20 cellular contexts compared by ENCODE assay signal in the genomic region with DNA sequence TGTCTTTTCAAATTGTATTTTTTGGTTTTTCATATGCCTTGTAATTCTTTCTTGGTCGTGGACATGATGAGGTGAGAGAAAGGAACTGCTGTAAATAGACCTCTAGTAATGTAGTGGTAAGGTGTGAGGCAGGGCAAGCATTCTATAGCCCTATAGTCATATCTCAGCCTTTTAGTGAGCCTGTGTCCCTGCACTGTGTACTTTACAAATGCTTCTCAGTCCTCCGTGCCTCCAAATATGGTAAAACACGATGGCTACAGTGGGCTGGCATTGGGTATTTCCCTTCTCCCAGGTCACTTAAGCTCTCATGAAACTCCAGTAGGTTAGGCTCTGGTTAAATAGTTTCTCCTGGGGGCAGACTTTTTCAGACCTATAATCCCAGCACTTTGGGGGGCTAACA. TPM values are rescaled to one million over a fixed set of nuclear protein-coding genes. Genes with fewer than 3 reads are reported as not detected.
DNase-seq lines count a peak whose midpoint lies in the region; ATAC-seq, FAIRE-seq and TF ChIP-seq lines count a peak whose summit lies in the region.
"Had no signal": no experiment of that assay in that cellular context is flagged by ENCODE, and none has a peak within 500 bp of the region (broad histone marks: within the 10 kb centered on the region; RNA-seq: fewer than 3 reads in every experiment).

No MANE protein-coding gene starts in this region.

- no peak for FAIRE-seq in GM12878 (lab: Jason Lieb, UNC)
- FAIRE-seq: A204.1, K562 had no signal

- DNase-seq in EH (ENCODE audit: low read depth) (peak; percentile 8), GM12878 (ENCODE audit: low read depth, low spot score) (peak; percentile 23), trophoblast cell (no peak)
- no peak for DNase-seq in stimulated activated naive B cell treated with anti-CD40 and anti-IgM and Interleukin-4, amounts not matched to agents 10 μg/mL and 1 μg/mL and 100 μg/mL, for 72 hours
- no peak for DNase-seq in activated naive CD4-positive, alpha-beta T cell treated with Interleukin-2 at 50 U/mL for 16 hours
- DNase-seq: CD8-positive, alpha-beta T cell; DND-41; H7; NCI-H1436; NCI-H2081 treated with DMSO at 0.1 percent for 48 hours; NCI-H510A treated with DMSO at 0.1 percent for 48 hours; NCI-H82; PC-9; SW 1271 had no signal

- no peak overlapping the region for H3K23ac ChIP-seq in trophoblast cell (ENCODE audit: low read length)

- SMC1A ChIA-PET in GM12878 (lab: Charles Lee; ENCODE audit: uncharacterized antibody, unreplicated experiment), result interaction anchor here (0.5 to 2.7 kb wide), 11 partner anchors 9 to 139 kb away, joined by 3 to 15 read pairs (median 4); no protein-coding TSS in a partner anchor

- intact Hi-C loops in GM12878 (cut with micrococcal nuclease; ENCODE audit: unreplicated experiment), result loop anchor here (1.0 kb wide), 1 partner anchor 58 kb away; a partner anchor contains a TSS

- WGBS in GM12878 (ENCODE audit: insufficient coverage, insufficient replicate concordance, low lambda C conversion rate, missing lambda C conversion rate), result 31% methylated on average over 3 of the region's 3 CpGs
- WGBS in trophoblast cell (ENCODE audit: extremely low coverage, insufficient coverage, insufficient read length), result no CpG with 5 or more reads among the region's 3 CpGs

- H3K4me2 ChIP-seq in GM12878 (ENCODE audit: control insufficient read depth, insufficient read depth), result no peak overlapping the region
- H3K4me2 ChIP-seq in trophoblast cell (ENCODE audit: low read length), result no peak overlapping the region
- H3K4me2 ChIP-seq: PC-9 had no signal

- H4K20me1 ChIP-seq in GM12878 (ENCODE audit: control insufficient read depth, insufficient read depth), result no peaks in the 10 kb centered on the region
- H4K20me1 ChIP-seq: BLaER1 had no signal

- no peak overlapping the region for H2BK5ac ChIP-seq in trophoblast cell (ENCODE audit: low read depth, low read length, poor library complexity)

- in situ Hi-C loops in GM12878 (cut with MboI), result no loop called here

- H3K9me3 Mint-ChIP-seq in stimulated activated naive B cell treated with anti-CD40 and anti-IgM and Interleukin-4, amounts not matched to agents 10 μg/mL and 1 μg/mL and 100 μg/mL, for 72 hours, result no peaks in the 10 kb centered on the region
- H3K9me3 Mint-ChIP-seq: CD8-positive, alpha-beta T cell had no signal

- TF ChIP-seq EP300 in GM12878 (IDR thresholded peaks at IDR 0.05; ENCODE audit: borderline replicate concordance in 1 of 2, control insufficient read depth in 1 of 2, low read depth in 2 of 2, low read length in 2 of 2), result no peak

- H3K4me1 Mint-ChIP-seq in stimulated activated naive B cell treated with anti-CD40 and anti-IgM and Interleukin-4, amounts not matched to agents 10 μg/mL and 1 μg/mL and 100 μg/mL, for 72 hours, result peaks cover 3 to 6% of the 10 kb centered on the region in 2 donors

- RAD21 ChIA-PET in GM12878 (lab: Charles Lee; ENCODE audit: unreplicated experiment), result interaction anchor here (0.6 to 2.7 kb wide), 7 partner anchors 46 to 113 kb away, joined by 3 to 14 read pairs (median 5); no protein-coding TSS in a partner anchor

- no peak overlapping the region for H3K4ac ChIP-seq in trophoblast cell (ENCODE audit: low read depth, low read length)

- no peak overlapping the region for H4K8ac ChIP-seq in trophoblast cell (ENCODE audit: low read depth, low read length)

- no peaks in the 10 kb centered on the region; the same call in 2 of the 3 replicates for H3K9me3 ChIP-seq in GM12878 (replicated peaks; ENCODE audit: control insufficient read depth, insufficient read depth, low read length)
- H3K9me3 ChIP-seq in trophoblast cell (ENCODE audit: insufficient read depth, low read depth, low read length), result no peaks in the 10 kb centered on the region

- H2BK120ac ChIP-seq in trophoblast cell (ENCODE audit: insufficient read depth, low read length, poor library complexity), result no peak overlapping the region

- POLR2A ChIA-PET in GM12878 (lab: Charles Lee), result interaction anchor here (1.2 to 1.3 kb wide), 3 partner anchors 9 to 56 kb away, joined by 3 to 5 read pairs (median 3); no protein-coding TSS in a partner anchor

- ATAC-seq in GM21360 (IDR thresholded peaks at IDR 0.05; ENCODE audit: unreplicated experiment), result peak; percentile 59
- ATAC-seq in GM12878, result peak; percentile 90
- no peak for ATAC-seq in stimulated activated naive B cell treated with anti-CD40 and anti-IgM and Interleukin-4, amounts not matched to agents 10 μg/mL and 1 μg/mL and 100 μg/mL, for 72 hours (replicated peaks)
- ATAC-seq in HG02884 (IDR thresholded peaks at IDR 0.05; ENCODE audit: unreplicated experiment), result no peak
- no peak for ATAC-seq in HG02973 (IDR thresholded peaks at IDR 0.05; ENCODE audit: unreplicated experiment)
- ATAC-seq: CD8-positive, alpha-beta T cell; K562 had no signal

- no peak overlapping the region for H2BK12ac ChIP-seq in trophoblast cell (ENCODE audit: low read length)

- no TSS peak for BruUV-seq in GM12878 (replicated peaks; lab: Mats Ljungman, UMichigan)

- H2AFZ ChIP-seq in GM12878 (ENCODE audit: control insufficient read depth, low read depth, low read length) (no peak overlapping the region), trophoblast cell (ENCODE audit: insufficient read depth, low read length, poor library complexity) (no peak overlapping the region)
- H2AFZ ChIP-seq: PC-9 had no signal

- H3K4me1 ChIP-seq in GM12878 (ENCODE audit: control insufficient read depth, insufficient read depth, low read length) (no peaks in the 10 kb centered on the region), trophoblast cell (ENCODE audit: control insufficient read depth in 1 of 2, insufficient read depth in 2 of 2, low read length in 2 of 2) (no peaks in the 10 kb centered on the region)

- no peaks in the 10 kb centered on the region for H3K79me2 ChIP-seq in GM12878 (ENCODE audit: control insufficient read depth, insufficient read depth, low read length)
- no peaks in the 10 kb centered on the region for H3K79me2 ChIP-seq in trophoblast cell (ENCODE audit: control insufficient read depth, insufficient read depth, low read length, poor library complexity)

- no peak for TF ChIP-seq POLR2A in GM12878 (IDR thresholded peaks at IDR 0.05; ENCODE audit: low read depth, low read length)

- CTCF ChIA-PET in GM12878 (lab: Yijun Ruan, JAX), result interaction anchor here (1.0 kb wide), 1 partner anchor 61 kb away, joined by 3 read pairs; no protein-coding TSS in a partner anchor

- H3K27me3 ChIP-seq in GM12878 (replicated peaks in 1 of 2; ENCODE audit: control insufficient read depth in 2 of 2, insufficient read depth in 2 of 2, low read length in 1 of 2) (no peaks in the 10 kb centered on the region), trophoblast cell (ENCODE audit: insufficient read depth, low read length) (no peaks in the 10 kb centered on the region)

- no peak overlapping the region for H4K12ac ChIP-seq in trophoblast cell (ENCODE audit: low read depth, low read length)

- H3K36me3 ChIP-seq in GM12878 (ENCODE audit: control insufficient read depth in 2 of 2, insufficient read depth in 2 of 2, low read length in 1 of 2), result no peaks in the 10 kb centered on the region
- no peaks in the 10 kb centered on the region for H3K36me3 ChIP-seq in trophoblast cell (ENCODE audit: control insufficient read depth in 1 of 2, insufficient read depth in 2 of 2, low read length in 2 of 2)
- H3K36me3 ChIP-seq: BLaER1 had no signal

- TF ChIP-seq CTCF in GM12878 (IDR thresholded peaks at IDR 0.05 in 2 of 3, conservative IDR thresholded peaks at IDR 0.05 in 1 of 3; ENCODE audit: control insufficient read depth in 2 of 3, extremely low read depth in 1 of 3, insufficient read depth in 1 of 3, low read depth in 3 of 3, low read length in 3 of 3), result no peak

- no peak overlapping the region for H3K14ac ChIP-seq in trophoblast cell (ENCODE audit: low read length)

- TF ChIP-seq RAD21 in GM12878 (IDR thresholded peaks at IDR 0.05; ENCODE audit: insufficient read depth, low read depth, low read length), result no peak

- no peak overlapping the region for H3K4me3 ChIP-seq in GM12878
- no peak overlapping the region for H3K4me3 ChIP-seq in trophoblast cell (ENCODE audit: low read depth, low read length)
- H3K4me3 ChIP-seq: BLaER1, K562, PC-9 had no signal

- no peak overlapping the region for H3K27ac Mint-ChIP-seq in stimulated activated naive B cell treated with anti-CD40 and anti-IgM and Interleukin-4, amounts not matched to agents 10 μg/mL and 1 μg/mL and 100 μg/mL, for 72 hours
- H3K27ac Mint-ChIP-seq: CD8-positive, alpha-beta T cell had no signal

- no peak overlapping the region for H3K4me3 Mint-ChIP-seq in stimulated activated naive B cell treated with anti-CD40 and anti-IgM and Interleukin-4, amounts not matched to agents 10 μg/mL and 1 μg/mL and 100 μg/mL, for 72 hours
- H3K4me3 Mint-ChIP-seq: CD8-positive, alpha-beta T cell had no signal

- peaks cover 4% of the 10 kb centered on the region for H3K79me1 ChIP-seq in trophoblast cell (ENCODE audit: low read length)

- no peak overlapping the region for H3K18ac ChIP-seq in trophoblast cell (ENCODE audit: low read length)

- H3K9ac ChIP-seq in GM12878 (ENCODE audit: control insufficient read depth, insufficient read depth, low read length) (no peak overlapping the region), trophoblast cell (ENCODE audit: low read length) (no peak overlapping the region)
- H3K9ac ChIP-seq: BLaER1 had no signal

- 0 out of 2 replicates have a peak overlapping the region, but pooled peaks have one; percentile 11 for H3K27ac ChIP-seq in GM12878 (ENCODE audit: control insufficient read depth, insufficient read depth)
- peak overlapping the region; percentile 47 for H3K27ac ChIP-seq in trophoblast cell (ENCODE audit: low read depth, low read length)
- H3K27ac ChIP-seq: BLaER1, PC-9 had no signal

- H2AK5ac ChIP-seq in trophoblast cell (ENCODE audit: low read length), result no peak overlapping the region

- H3K36me3 Mint-ChIP-seq in stimulated activated naive B cell treated with anti-CD40 and anti-IgM and Interleukin-4, amounts not matched to agents 10 μg/mL and 1 μg/mL and 100 μg/mL, for 72 hours, result no peaks in the 10 kb centered on the region
- H3K36me3 Mint-ChIP-seq: CD8-positive, alpha-beta T cell had no signal

- peak overlapping the region; percentile 73 for H4K91ac ChIP-seq in trophoblast cell (ENCODE audit: low read depth, low read length)

- H3K27me3 Mint-ChIP-seq in stimulated activated naive B cell treated with anti-CD40 and anti-IgM and Interleukin-4, amounts not matched to agents 10 μg/mL and 1 μg/mL and 100 μg/mL, for 72 hours, result no peaks in the 10 kb centered on the region

RNA-seq across cellular contexts. Expression of a gene that starts 57.9 kb away (rescaled TPM):
- 27.8 and 30.3 TPM in 2 replicates for total RNA-seq in GM12878 (2013; cell fraction: nucleolus; rRNA removed)
- total RNA-seq in GM12878 (2014; rRNA removed), result 178 and 201 TPM in 2 replicates
- 231 TPM in 2 replicates for total RNA-seq in GM12878 (2014; rRNA removed; fragmentation: Illumina TruSeq; extraction: Trizol)
- total RNA-seq in GM12878 (2021), result 161 and 164 TPM in 2 replicates
- polyA plus RNA-seq in GM12878 (2011; ENCODE audit: low read depth), result 7.4 TPM
- 47.6 and 83.4 TPM in 2 replicates for polyA plus RNA-seq in GM12878 (2011; rRNA removed)
- 16.3 and 22.1 TPM in 2 replicates for polyA plus RNA-seq in GM12878 (2011; cell fraction: cytosol; rRNA removed)
- polyA plus RNA-seq in GM12878 (2011; cell fraction: nucleus; rRNA removed), result 14.2 and 21.5 TPM in 2 replicates
- polyA plus RNA-seq in GM12878 (2012), result 8.4 and 13.8 TPM in 2 replicates
- 233 and 285 TPM in 2 replicates for polyA plus RNA-seq in GM12878 (2014; fragmentation: Illumina TruSeq; extraction: Trizol)
- 100 to 1,000 TPM; 122 to 169 TPM for polyA plus RNA-seq in GM12878 (2014; fragmentation: Nextera tagmentation; extraction: Ambion mirVana)
- 119 and 130 TPM in 2 replicates for polyA plus RNA-seq in GM12878 (2014; rRNA removed)
- 100 to 1,000 TPM; 227 to 236 TPM for polyA plus RNA-seq in GM12878 (2016; fragmentation: Nextera tagmentation; extraction: Ambion mirVana)
- polyA minus RNA-seq in GM12878 (2011; rRNA and poly(A)+ RNA removed), result 23.6 and 41.0 TPM in 2 replicates
- polyA minus RNA-seq in GM12878 (2011; cell fraction: cytosol; rRNA and poly(A)+ RNA removed), result 10.6 and 18.0 TPM in 2 replicates
- polyA minus RNA-seq in GM12878 (2011; cell fraction: nucleus; rRNA and poly(A)+ RNA removed), result 3.4 and 5.9 TPM in 2 replicates
- 140 and 145 TPM in 2 replicates for polyA plus RNA-seq in trophoblast cell (2013)
- total RNA-seq: CD8-positive, alpha-beta T cell had no signal

Comparison
In these comparisons a context has a peak if more than half of its experiments do, and no peak if none do; other contexts are left out.
1. DNase-seq: peak in EH (single experiment) and GM12878 (single experiment); none in trophoblast cell (0 of 2), stimulated activated naive B cell treated with anti-CD40 and anti-IgM and Interleukin-4, amounts not matched to agents 10 μg/mL and 1 μg/mL and 100 μg/mL, for 72 hours (single experiment) and activated naive CD4-positive, alpha-beta T cell treated with Interleukin-2 at 50 U/mL for 16 hours (single experiment).
2. ATAC-seq: peak in GM21360 (single experiment) and GM12878 (single experiment); none in stimulated activated naive B cell treated with anti-CD40 and anti-IgM and Interleukin-4, amounts not matched to agents 10 μg/mL and 1 μg/mL and 100 μg/mL, for 72 hours (0 of 2), HG02884 (single experiment) and HG02973 (single experiment).